In genomic region chr17:49621420-49621819, GRCh38 we compare ENCODE assay signal across 17 cellular contexts. TPM values are rescaled to one million over a fixed set of nuclear protein-coding genes. Genes with fewer than 3 reads are reported as not detected.
A peak's percentile ranks its signal among the peaks of the same experiment; 100 is the strongest.
DNase-seq lines count a peak whose midpoint lies in the region; ATAC-seq, FAIRE-seq and TF ChIP-seq lines count a peak whose summit lies in the region.
"Had no signal": no experiment of that assay in that cellular context is flagged by ENCODE, and none has a peak within 500 bp of the region (broad histone marks: within the 10 kb centered on the region; RNA-seq: fewer than 3 reads in every experiment).

No MANE protein-coding gene starts in this region.

- no peaks in the 10 kb centered on the region for H3K9me3 Mint-ChIP-seq in CD4-positive, CD25-positive, alpha-beta regulatory T cell

- peaks cover 43% of the 10 kb centered on the region for H3K36me3 ChIP-seq in CD4-positive, CD25-positive, alpha-beta regulatory T cell (ENCODE audit: control insufficient read depth, insufficient read depth, low read length)
- H3K36me3 ChIP-seq in sigmoid colon = peaks cover 25 to 66% (median 53%) of the 10 kb centered on the region in 4 donors

- H3K27ac ChIP-seq in A549 (no peak overlapping the region), coronary artery (peak overlapping the region; percentile 56 to 68), sigmoid colon (peak overlapping the region; percentile 25 to 93 (median 78))
- H3K27ac ChIP-seq in CD4-positive, CD25-positive, alpha-beta regulatory T cell (ENCODE audit: insufficient read depth, low read length, poor library complexity, severe bottlenecking) = no peak overlapping the region
- H3K27ac ChIP-seq: KMS-11 had no signal

- H3K27ac Mint-ChIP-seq in CD4-positive, CD25-positive, alpha-beta regulatory T cell = peak overlapping the region in 2 of 3 donors; percentile 2 to 38

- no peak overlapping the region for H3K4me2 ChIP-seq in A549
- H3K4me2 ChIP-seq: KMS-11 had no signal

- H3K4me1 ChIP-seq in A549 (no peaks in the 10 kb centered on the region), sigmoid colon (peaks cover 2 to 94% (median 85%) of the 10 kb centered on the region in 4 donors)
- H3K4me1 ChIP-seq in CD4-positive, CD25-positive, alpha-beta regulatory T cell (ENCODE audit: control insufficient read depth, insufficient read depth, low read length, poor library complexity, severe bottlenecking) = peaks cover 10% of the 10 kb centered on the region

- in situ Hi-C loops in ACHN (cut with HindIII; ENCODE audit: low pct_ligation_motif_present, low pct_unique_long_range_greater_than_20kb, low sequenced_read_pairs) = no loop called here

- H3K9me3 ChIP-seq in A549 (no peaks in the 10 kb centered on the region), sigmoid colon (no peaks in the 10 kb centered on the region)
- H3K9me3 ChIP-seq in CD4-positive, CD25-positive, alpha-beta regulatory T cell (ENCODE audit: control insufficient read depth in 2 of 2, low read length in 2 of 2) = no peaks in the 10 kb centered on the region

- H3K27me3 ChIP-seq in CD4-positive, CD25-positive, alpha-beta regulatory T cell (ENCODE audit: control insufficient read depth, insufficient read depth, low read length) = no peaks in the 10 kb centered on the region
- no peaks in the 10 kb centered on the region for H3K27me3 ChIP-seq in sigmoid colon

- H3K27me3 Mint-ChIP-seq in CD4-positive, CD25-positive, alpha-beta regulatory T cell = no peaks in the 10 kb centered on the region

- H3K4me3 ChIP-seq in A549 (no peak overlapping the region), coronary artery (no peak overlapping the region), sigmoid colon (no peak overlapping the region)
- H3K4me3 ChIP-seq in CD4-positive, CD25-positive, alpha-beta regulatory T cell (ENCODE audit: low read depth, low read length) = no peak overlapping the region

- H3K36me3 Mint-ChIP-seq in CD4-positive, CD25-positive, alpha-beta regulatory T cell = peaks cover 41% of the 10 kb centered on the region

- TF ChIP-seq CTCF in A549 (IDR thresholded peaks at IDR 0.05) (no peak), coronary artery (IDR thresholded peaks at IDR 0.05) (no peak), sigmoid colon (IDR thresholded peaks at IDR 0.05) (no peak)

- DNase-seq in A549 (ENCODE audit: low read depth in 1 of 2, low spot score in 1 of 2) = no peak
- DNase-seq in CD4-positive, CD25-positive, alpha-beta regulatory T cell = no peak
- no peak for DNase-seq in coronary artery (ENCODE audit: low spot score)
- no peak for DNase-seq in sigmoid colon
- DNase-seq in ACHN = no peak
- no peak for DNase-seq in iPS-NIHi11 (ENCODE audit: low spot score)
- DNase-seq: DND-41, H7, NCI-H1092, NCI-H1694 treated with DMSO at 0.1 percent for 48 hours, NCI-H2107, NCI-H2227 treated with DMSO at 0.1 percent for 48 hours, NCI-H524 treated with DMSO at 0.1 percent for 48 hours had no signal

- intact Hi-C loops in sigmoid colon (cut with DNase I) = no loop called here

- CTCF ChIA-PET in A549 (lab: Yijun Ruan, JAX) = interaction anchor here (0.7 to 1.4 kb wide), 5 partner anchors 11 to 375 kb away, joined by 3 to 6 read pairs (median 3); no protein-coding TSS in a partner anchor

- no peak for TF ChIP-seq RAD21 in A549 (conservative IDR thresholded peaks at IDR 0.05 in 1 of 2, IDR thresholded peaks at IDR 0.05 in 1 of 2)

- ATAC-seq in A549 = no peak
- ATAC-seq in CD4-positive, CD25-positive, alpha-beta regulatory T cell (ENCODE audit: low read depth in 2 of 2) = no peak
- ATAC-seq in HG02870 (IDR thresholded peaks at IDR 0.05; ENCODE audit: unreplicated experiment) = no peak
- no peak for ATAC-seq in HG02981 (IDR thresholded peaks at IDR 0.05; ENCODE audit: unreplicated experiment)

- no peak overlapping the region for H3K4me3 Mint-ChIP-seq in CD4-positive, CD25-positive, alpha-beta regulatory T cell

- TF ChIP-seq EP300 in A549 (IDR thresholded peaks at IDR 0.05) (no peak), sigmoid colon (IDR thresholded peaks at IDR 0.05) (no peak)

- peaks cover 31 to 62% (median 43%) of the 10 kb centered on the region in 4 donors for H3K4me1 Mint-ChIP-seq in CD4-positive, CD25-positive, alpha-beta regulatory T cell

- POLR2A ChIA-PET in A549 (lab: Yijun Ruan, JAX) = no interaction called here

- TF ChIP-seq POLR2A in A549 (IDR thresholded peaks at IDR 0.05; ENCODE audit: low read length) = no peak
- no peak for TF ChIP-seq POLR2A in sigmoid colon (IDR thresholded peaks at IDR 0.05)

- peak; percentile 32 for FAIRE-seq in A549 (lab: Jason Lieb, UNC)
- FAIRE-seq: G401.6 had no signal

TF ChIP-seq in A549, 52 proteins besides CTCF, POLR2A, EP300 and RAD21:
- TF ChIP-seq HOXB5 (CRISPR knock-in tag; IDR thresholded peaks at IDR 0.05) = no peak
- no peak for TF ChIP-seq ZFP36 (IDR thresholded peaks at IDR 0.05; ENCODE audit: borderline replicate concordance, partially characterized antibody)
- TF ChIP-seq BHLHE40 (IDR thresholded peaks at IDR 0.05; ENCODE audit: low read depth, low read length) = no peak
- TF ChIP-seq SMC3 (IDR thresholded peaks at IDR 0.05) = no peak
- no peak for TF ChIP-seq HEYL (CRISPR knock-in tag; IDR thresholded peaks at IDR 0.05)
- TF ChIP-seq ATOH8 (CRISPR knock-in tag; IDR thresholded peaks at IDR 0.05; ENCODE audit: low read depth) = no peak
- TF ChIP-seq TP53 (CRISPR knock-in tag; IDR thresholded peaks at IDR 0.05) = no peak
- TF ChIP-seq HDAC2 (IDR thresholded peaks at IDR 0.05) = no peak
- no peak for TF ChIP-seq MAX (IDR thresholded peaks at IDR 0.05)
- TF ChIP-seq KDM5A (IDR thresholded peaks at IDR 0.05) = no peak
- TF ChIP-seq NPAS2 (CRISPR knock-in tag; IDR thresholded peaks at IDR 0.05; ENCODE audit: borderline replicate concordance) = no peak
- TF ChIP-seq HOXB13 (CRISPR knock-in tag; IDR thresholded peaks at IDR 0.05; ENCODE audit: low read depth) = no peak
- no peak for TF ChIP-seq ELK1 (IDR thresholded peaks at IDR 0.05; ENCODE audit: low read depth, low read length)
- no peak for TF ChIP-seq HMGXB4 (CRISPR knock-in tag; IDR thresholded peaks at IDR 0.05; ENCODE audit: borderline replicate concordance)
- no peak for TF ChIP-seq EHMT2 (IDR thresholded peaks at IDR 0.05; ENCODE audit: low read depth)
TF ChIP-seq in A549: peak in this region for 0.

RNA-seq across cellular contexts. Expression of gene NXPH3, which starts 45.7 kb away (rescaled TPM):
- polyA plus RNA-seq in A549 (2011; rRNA removed) = 0.07 and 0.12 TPM in 2 replicates
- 0.08 and 0.12 TPM in 2 replicates for polyA plus RNA-seq in A549 (2012; cell fraction: cytosol; rRNA removed)
- polyA plus RNA-seq in A549 (2012; cell fraction: nucleus; rRNA removed) = 0.05 TPM in 2 replicates
- 0.17 to 0.30 TPM (median 0.20 TPM) in 3 replicates for polyA plus RNA-seq in A549 (2017; fragmentation: RNase III; extraction: RNeasy Plus Mini Kit Qiagen cat#74134 plus additional on column Dnase treatment)
- 0.08 TPM in 1 of 2 replicates, not detected in the other for polyA minus RNA-seq in A549 (2011; rRNA and poly(A)+ RNA removed)
- total RNA-seq in CD4-positive, CD25-positive, alpha-beta regulatory T cell = not detected
- not detected for polyA plus RNA-seq in CD4-positive, CD25-positive, alpha-beta regulatory T cell
- 10 to 100 TPM; 20.2 to 32.6 (median 21.9) TPM for total RNA-seq in sigmoid colon
- 1 to 10 TPM in 2 of 3 donors, under 1 TPM in 1; 0.23 to 2.4 (median 2.1) TPM for polyA plus RNA-seq in sigmoid colon

RNA-seq across cellular contexts. Expression of gene SPOP, which starts 56.5 kb away (rescaled TPM):
- polyA plus RNA-seq in A549 (2011; rRNA removed) (57.2 and 61.3 TPM in 2 replicates), A549 (2017; fragmentation: RNase III; extraction: RNeasy Plus Mini Kit Qiagen cat#74134 plus additional on column Dnase treatment) (42.4 to 49.5 TPM (median 48.8 TPM) in 3 replicates), sigmoid colon (10 to 100 TPM; 33.0 to 38.9 (median 35.6) TPM)
- 37.3 and 46.5 TPM in 2 replicates for polyA plus RNA-seq in A549 (2012; cell fraction: cytosol; rRNA removed)
- 43.8 and 47.4 TPM in 2 replicates for polyA plus RNA-seq in A549 (2012; cell fraction: nucleus; rRNA removed)
- 86.8 and 91.9 TPM in 2 replicates for polyA minus RNA-seq in A549 (2011; rRNA and poly(A)+ RNA removed)
- total RNA-seq in CD4-positive, CD25-positive, alpha-beta regulatory T cell = 66.3 TPM
- polyA plus RNA-seq in CD4-positive, CD25-positive, alpha-beta regulatory T cell = 100 to 1,000 TPM in 2 of 4 donors, 10 to 100 TPM in 2; 76.4 to 123 (median 106) TPM
- 100 to 1,000 TPM; 226 to 332 (median 280) TPM for total RNA-seq in sigmoid colon

Comparison
In these comparisons a context has a peak if more than half of its experiments do, and no peak if none do; other contexts are left out.
1. H3K27ac ChIP-seq: peak in coronary artery (2 of 2) and sigmoid colon (4 of 4); none in A549 (0 of 2) and CD4-positive, CD25-positive, alpha-beta regulatory T cell (single experiment).